ENCODE assay signal across 1 cellular context in genomic region chr11:134512791-134513538, GRCh38.
TF ChIP-seq lines count a peak whose summit lies in the region.

No MANE protein-coding gene starts in this region.

TF ChIP-seq in HepG2, 621 proteins besides CTCF, POLR2A, EP300 and RAD21 (continued from another document):
- no peak for TF ChIP-seq ZBTB26 (CRISPR knock-in tag; IDR thresholded peaks at IDR 0.05; ENCODE audit: borderline replicate concordance)
- TF ChIP-seq DZIP1 (CRISPR knock-in tag; IDR thresholded peaks at IDR 0.05): no peak
- no peak for TF ChIP-seq CEBPZ (IDR thresholded peaks at IDR 0.05; ENCODE audit: low read length)
- no peak for TF ChIP-seq ZNF768 (CRISPR knock-in tag; IDR thresholded peaks at IDR 0.05)
